8 cellular contexts compared by ENCODE assay signal in the genomic region with DNA sequence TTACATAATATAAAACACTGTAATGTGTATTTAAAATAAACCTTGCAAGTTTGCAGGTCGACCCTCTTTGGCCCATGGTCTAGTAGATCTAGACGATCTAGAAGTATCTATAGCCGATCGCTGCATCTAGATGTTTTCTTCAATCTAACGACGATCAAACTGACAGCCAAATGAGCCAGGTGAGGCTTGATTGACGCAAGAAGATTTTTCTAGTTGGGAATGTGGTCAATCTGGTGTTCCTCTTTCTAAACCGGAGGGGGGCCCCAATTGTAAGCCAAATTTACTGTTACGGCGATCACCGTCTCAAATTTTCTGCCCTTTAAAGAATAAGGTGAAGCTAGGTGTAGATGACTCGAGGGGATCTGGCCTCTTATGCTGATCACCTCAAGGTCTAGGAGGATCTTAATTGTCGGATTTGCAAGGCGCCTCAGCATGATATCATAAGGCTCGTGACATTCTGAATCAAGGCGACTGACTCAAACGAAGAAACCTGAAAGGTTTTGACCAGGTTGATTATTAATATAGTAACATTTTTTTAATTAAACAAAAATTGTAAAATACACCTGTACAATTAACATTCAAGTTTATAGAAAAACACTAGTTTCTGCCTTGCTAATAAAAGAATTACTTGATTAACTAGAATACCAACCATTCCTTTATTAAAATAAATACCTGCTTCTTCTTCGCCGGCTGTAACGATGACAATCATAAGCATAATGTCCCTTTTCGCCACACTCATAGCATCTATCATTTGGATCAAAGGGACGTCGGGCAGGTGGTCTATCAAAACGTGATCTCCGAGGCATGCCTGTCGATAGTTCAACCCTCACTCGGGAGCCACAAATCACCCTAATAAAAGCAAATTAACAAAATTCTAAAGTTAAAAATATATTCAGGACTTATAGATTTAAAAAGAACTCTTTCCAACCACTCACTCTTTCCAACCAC. TPM values are rescaled to one million over a fixed set of nuclear protein-coding genes. Genes with fewer than 3 reads are reported as not detected.
DNase-seq lines count a peak whose midpoint lies in the region; TF ChIP-seq lines count a peak whose summit lies in the region.

No MANE protein-coding gene starts in this region.

- H3K4me3 Mint-ChIP-seq in MCF 10A (ENCODE audit: unreplicated experiment) = peak overlapping the region; percentile 90

- H3K27ac ChIP-seq in HL-60 (replicated peaks) = peak overlapping the region; percentile 99
- no peak overlapping the region for H3K27ac ChIP-seq in caudate nucleus (ENCODE audit: low read depth, low read length)

- H3K4me3 ChIP-seq in AG04449 (ENCODE audit: low read depth, low read length) (peak overlapping the region; percentile 100), HL-60 (replicated peaks; ENCODE audit: insufficient read depth, low read length) (peak overlapping the region; percentile 82), mucosa of stomach (ENCODE audit: low read length) (peak overlapping the region; percentile 99)

- POLR2A ChIA-PET in AG04449 (lab: Yijun Ruan, JAX) = no interaction called here
- POLR2A ChIA-PET in MCF 10A (lab: Yijun Ruan, JAX) = interaction anchor here (1.0 to 3.0 kb wide), 6 partner anchors 17 to 373 kb away, joined by 3 to 88 read pairs (median 7); partner anchors contain the start of gene HNRNPLL

- H3K9me3 Mint-ChIP-seq in MCF 10A (ENCODE audit: unreplicated experiment) = no peaks in the 10 kb centered on the region

- TF ChIP-seq CTCF in AG04449 (IDR thresholded peaks at IDR 0.05; ENCODE audit: insufficient read depth, low read length, missing control alignments) (no peak), HL-60 (IDR thresholded peaks at IDR 0.05; ENCODE audit: insufficient read depth, low read length) (no peak), MCF 10A (IDR thresholded peaks at IDR 0.05; ENCODE audit: unreplicated experiment) (no peak)

- H3K27ac Mint-ChIP-seq in MCF 10A (ENCODE audit: low read depth, unreplicated experiment) = peak overlapping the region; percentile 97

- peak overlapping the region; percentile 100 for H3K9ac ChIP-seq in mucosa of stomach (ENCODE audit: low read length)

- peaks cover 30% of the 10 kb centered on the region for H3K4me1 Mint-ChIP-seq in MCF 10A (ENCODE audit: insufficient read depth, unreplicated experiment)

- peaks cover 19% of the 10 kb centered on the region for H3K4me1 ChIP-seq in mucosa of stomach (ENCODE audit: control insufficient read depth, insufficient read depth, low read length)

- no peaks in the 10 kb centered on the region for H3K27me3 ChIP-seq in HL-60 (ENCODE audit: insufficient read depth, poor library complexity, severe bottlenecking)
- H3K27me3 ChIP-seq in mucosa of stomach (ENCODE audit: control insufficient read depth, insufficient read depth, low read length) = no peaks in the 10 kb centered on the region

- no TSS peak for BruUV-seq in MCF 10A (replicated peaks; lab: Mats Ljungman, UMichigan)

- no peaks in the 10 kb centered on the region for H3K9me3 ChIP-seq in mucosa of stomach (ENCODE audit: control insufficient read depth, low read length)

- DNase-seq in AG04449 (ENCODE audit: low read depth, low spot score) (no peak), HL-60 (ENCODE audit: low read depth in 1 of 2, low spot score in 1 of 2) (peak in 1 of 2 experiments; percentile 23), MCF 10A (ENCODE audit: unreplicated experiment) (no peak), DMS153 (lab: John Stamatoyannopoulos, UW) (no peak), NCI-H526 treated with DMSO at 0.1 percent for 48 hours (lab: John Stamatoyannopoulos, UW) (no peak), caudate nucleus (lab: John Stamatoyannopoulos, UW) (no peak), NCI-H2107 treated with DMSO at 0.1 percent for 48 hours (lab: John Stamatoyannopoulos, UW; ENCODE audit: unreplicated experiment) (no peak)

- peaks cover 73% of the 10 kb centered on the region for H3K36me3 Mint-ChIP-seq in MCF 10A (ENCODE audit: insufficient read depth, unreplicated experiment)

- no peaks in the 10 kb centered on the region for H3K27me3 Mint-ChIP-seq in MCF 10A (ENCODE audit: insufficient read depth, unreplicated experiment)

- intact Hi-C loops in MCF 10A (cut with micrococcal nuclease) = no loop called here

- H3K36me3 ChIP-seq in mucosa of stomach (ENCODE audit: control insufficient read depth, insufficient read depth, low read length) = peaks cover 12% of the 10 kb centered on the region

- CTCF ChIA-PET in AG04449 (lab: Yijun Ruan, JAX) (interaction anchor here (1.0 to 4.4 kb wide), 5 partner anchors 8 to 479 kb away, joined by 3 to 15 read pairs (median 7); no protein-coding TSS in a partner anchor), MCF 10A (lab: Yijun Ruan, JAX) (interaction anchor here (0.6 to 1.5 kb wide), 3 partner anchors 10 to 1937 kb away, joined by 3 to 17 read pairs (median 3); no protein-coding TSS in a partner anchor)

RNA-seq across cellular contexts. Expression of gene SRSF7, which starts 2.0 kb away (rescaled TPM):
- total RNA-seq in MCF 10A (2022) = 196 and 275 TPM in 2 replicates

RNA-seq across cellular contexts. Expression of gene GEMIN6, which starts 28.9 kb away (rescaled TPM):
- 14.8 and 18.5 TPM in 2 replicates for total RNA-seq in MCF 10A (2022)
